Comparison of ENCODE assay signal across 21 cellular contexts in genomic region chr20:57919059-57919458, GRCh38.
"Had no signal": no experiment of that assay in that cellular context is flagged by ENCODE, and none has a peak within 500 bp of the region (broad histone marks: within the 10 kb centered on the region; RNA-seq: fewer than 3 reads in every experiment).

No MANE protein-coding gene starts in this region.

- H3K27me3 ChIP-seq: brain microvascular endothelial cell had no signal

- H3K36me3 ChIP-seq: brain microvascular endothelial cell had no signal

- H3K4me1 Mint-ChIP-seq: activated CD4-positive, alpha-beta memory T cell treated with anti-CD3 and anti-CD28 coated beads, Interleukin-2, amount 10 ng/mL, durations not matched to agents 7 days and 5 days; activated naive CD4-positive, alpha-beta T cell treated with anti-CD3 and anti-CD28 coated beads, Interleukin-2, amount 10 ng/mL, durations not matched to agents 7 days and 5 days; activated naive CD8-positive, alpha-beta T cell treated with anti-CD3 and anti-CD28 coated beads for 36 hours; activated T-helper 17 cell treated with anti-CD3 and anti-CD28 coated beads, Interleukin-2, amount 50 U/mL, for 72 hours had no signal

- H3K4me3 ChIP-seq: K562 had no signal

- H3K36me3 Mint-ChIP-seq: activated naive CD4-positive, alpha-beta T cell treated with anti-CD3 and anti-CD28 coated beads, Interleukin-2, amount 10 ng/mL, durations not matched to agents 7 days and 5 days; activated naive CD8-positive, alpha-beta T cell treated with anti-CD3 and anti-CD28 coated beads for 36 hours had no signal

- DNase-seq: activated CD4-positive, alpha-beta memory T cell treated with anti-CD3 and anti-CD28 coated beads, Interleukin-2, amount 10 ng/mL, durations not matched to agents 7 days and 5 days; activated CD4-positive, alpha-beta T cell treated with anti-CD3 and anti-CD28 coated beads, Interleukin-2, amount 50 U/mL, for 1 hour; activated CD4-positive, CD25-positive, alpha-beta regulatory T cell; activated gamma-delta T cell; activated naive CD4-positive, alpha-beta T cell treated with anti-CD3 and anti-CD28 coated beads, Interleukin-2, amount 10 ng/mL, durations not matched to agents 7 days and 5 days; activated naive CD8-positive, alpha-beta T cell treated with anti-CD3 and anti-CD28 coated beads for 36 hours; activated T-cell treated with anti-CD3 and anti-CD28 coated beads for 4 hours; activated T-cell treated with anti-CD3 and anti-CD28 coated beads, Interleukin-2, amount 50 U/mL, for 48 hours; brain microvascular endothelial cell; Karpas-422; MM.1S; NCI-H1105; NCI-H1436; NCI-H1694 treated with DMSO at 0.1 percent for 48 hours; NCI-H2029 treated with DMSO at 0.1 percent for 48 hours; NCI-H526; SHP77 treated with DMSO at 0.1 percent for 48 hours; T-helper 17 cell; T-helper 9 cell had no signal

- H3K27me3 Mint-ChIP-seq: activated CD4-positive, alpha-beta memory T cell treated with anti-CD3 and anti-CD28 coated beads, Interleukin-2, amount 10 ng/mL, durations not matched to agents 7 days and 5 days; activated T-helper 17 cell treated with anti-CD3 and anti-CD28 coated beads, Interleukin-2, amount 50 U/mL, for 72 hours had no signal

- H3K4me3 Mint-ChIP-seq: activated CD4-positive, alpha-beta memory T cell treated with anti-CD3 and anti-CD28 coated beads, Interleukin-2, amount 10 ng/mL, durations not matched to agents 7 days and 5 days; activated naive CD4-positive, alpha-beta T cell treated with anti-CD3 and anti-CD28 coated beads, Interleukin-2, amount 10 ng/mL, durations not matched to agents 7 days and 5 days; activated naive CD8-positive, alpha-beta T cell treated with anti-CD3 and anti-CD28 coated beads for 36 hours; activated T-helper 17 cell treated with anti-CD3 and anti-CD28 coated beads, Interleukin-2, amount 50 U/mL, for 72 hours; T-helper 17 cell had no signal

- H3K27ac Mint-ChIP-seq: activated CD4-positive, alpha-beta memory T cell treated with anti-CD3 and anti-CD28 coated beads, Interleukin-2, amount 10 ng/mL, durations not matched to agents 7 days and 5 days; activated naive CD4-positive, alpha-beta T cell treated with anti-CD3 and anti-CD28 coated beads, Interleukin-2, amount 10 ng/mL, durations not matched to agents 7 days and 5 days; activated naive CD8-positive, alpha-beta T cell treated with anti-CD3 and anti-CD28 coated beads for 36 hours; activated T-helper 17 cell treated with anti-CD3 and anti-CD28 coated beads, Interleukin-2, amount 50 U/mL, for 72 hours; T-helper 17 cell had no signal

- H3K27ac ChIP-seq: brain microvascular endothelial cell had no signal

- H3K9me3 Mint-ChIP-seq: activated CD4-positive, alpha-beta memory T cell treated with anti-CD3 and anti-CD28 coated beads, Interleukin-2, amount 10 ng/mL, durations not matched to agents 7 days and 5 days; activated naive CD4-positive, alpha-beta T cell treated with anti-CD3 and anti-CD28 coated beads, Interleukin-2, amount 10 ng/mL, durations not matched to agents 7 days and 5 days; activated naive CD8-positive, alpha-beta T cell treated with anti-CD3 and anti-CD28 coated beads for 36 hours; activated T-helper 17 cell treated with anti-CD3 and anti-CD28 coated beads, Interleukin-2, amount 50 U/mL, for 72 hours had no signal

- ATAC-seq: activated T-helper 17 cell treated with anti-CD3 and anti-CD28 coated beads, Interleukin-2, amount 50 U/mL, for 72 hours; K562; T-helper 17 cell had no signal
